13 cellular contexts compared by ENCODE assay signal in the genomic region with DNA sequence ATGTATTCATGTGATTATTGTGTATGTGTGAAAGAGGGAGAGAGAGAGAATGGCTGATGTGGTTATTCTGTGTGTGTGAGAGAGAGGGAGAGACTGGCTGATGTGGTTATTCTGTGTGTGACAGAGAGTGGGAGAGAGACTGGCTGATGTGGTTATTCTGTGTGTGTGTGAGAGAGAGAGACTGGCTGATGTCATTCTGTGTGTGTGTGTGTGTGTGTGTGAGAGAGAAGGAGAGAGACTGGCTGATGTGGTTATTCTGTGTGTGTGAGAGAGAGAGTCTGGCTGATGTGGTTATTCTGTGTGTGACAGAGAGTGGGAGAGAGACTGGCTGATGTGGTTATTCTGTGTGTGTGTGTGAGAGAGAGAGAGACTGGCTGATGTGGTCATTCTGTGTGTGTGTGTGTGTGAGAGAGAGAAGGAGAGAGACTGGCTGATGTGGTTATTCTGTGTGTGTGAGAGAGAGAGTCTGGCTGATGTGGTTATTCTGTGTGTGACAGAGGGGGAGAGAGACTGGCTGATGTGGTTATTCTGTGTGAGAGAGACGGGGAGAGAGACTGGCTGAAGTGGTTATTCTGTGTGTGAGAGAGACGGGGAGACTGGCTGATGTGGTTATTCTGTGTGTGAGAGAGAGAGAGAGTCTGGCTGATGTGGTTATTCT. TPM values are rescaled to one million over a fixed set of nuclear protein-coding genes. Genes with fewer than 3 reads are reported as not detected.
DNase-seq lines count a peak whose midpoint lies in the region; ATAC-seq, FAIRE-seq and TF ChIP-seq lines count a peak whose summit lies in the region.
"Not testable (repeated sequence)": the region's sequence is repeated elsewhere in the genome, so short reads cannot be mapped to it uniquely, and the experiment has no call there.
"Had no signal": no experiment of that assay in that cellular context is flagged by ENCODE, and none has a peak within 500 bp of the region (broad histone marks: within the 10 kb centered on the region; RNA-seq: fewer than 3 reads in every experiment).

No MANE protein-coding gene starts in this region.

- H3K27me3 Mint-ChIP-seq in CD4-positive, alpha-beta memory T cell; effector memory CD8-positive, alpha-beta T cell; type B pancreatic cell: not testable (repeated sequence)
- peaks cover 27% of the 10 kb centered on the region for H3K27me3 Mint-ChIP-seq in astrocyte (ENCODE audit: low read depth, unreplicated experiment)
- H3K27me3 Mint-ChIP-seq in naive thymus-derived CD8-positive, alpha-beta T cell, result peaks cover 2 to 12% (median 8%) of the 10 kb centered on the region in 5 donors

- not testable (repeated sequence) for H3K9me3 Mint-ChIP-seq in CD4-positive, alpha-beta memory T cell; astrocyte (ENCODE audit: unreplicated experiment); effector memory CD8-positive, alpha-beta T cell; naive thymus-derived CD8-positive, alpha-beta T cell; type B pancreatic cell

- not testable (repeated sequence) for H4K20me1 ChIP-seq in astrocyte (ENCODE audit: insufficient read depth, low read length)

- H3K9ac ChIP-seq in astrocyte (ENCODE audit: low read length), result not testable (repeated sequence)

- not testable (repeated sequence) for H3K27me3 ChIP-seq in CD4-positive, alpha-beta memory T cell (ENCODE audit: insufficient read depth, low read length); astrocyte (ENCODE audit: insufficient read depth, low read length)

- H3K4me3 Mint-ChIP-seq in CD4-positive, alpha-beta memory T cell; astrocyte (ENCODE audit: unreplicated experiment); effector memory CD8-positive, alpha-beta T cell; naive thymus-derived CD8-positive, alpha-beta T cell; type B pancreatic cell: not testable (repeated sequence)

- peak; percentile 72 to 81 (median 77) for DNase-seq in CD4-positive, alpha-beta memory T cell
- DNase-seq in LHCN-M2 (ENCODE audit: low read depth), result peak; percentile 11
- peak in 4 of 5 donors; percentile 6 to 48 (median 32) for DNase-seq in T-helper 1 cell
- DNase-seq in activated T-cell treated with anti-CD3 and anti-CD28 coated beads, Interleukin-2, amount 50 U/mL, for 48 hours, result peak; percentile 18 to 29
- peak; percentile 68 for DNase-seq in astrocyte (ENCODE audit: low read depth)
- peak; percentile 10 to 52 (median 29) for DNase-seq in effector memory CD8-positive, alpha-beta T cell
- peak in 8 of 10 donors; percentile 61 to 82 (median 73) for DNase-seq in naive thymus-derived CD8-positive, alpha-beta T cell
- peak; percentile 11 for DNase-seq in type B pancreatic cell (ENCODE audit: extremely low spot score, unreplicated experiment)

- intact Hi-C loops in CD4-positive, alpha-beta memory T cell (cut with micrococcal nuclease), result loop anchor here (5.0 kb wide), 1 partner anchor 47 kb away; no protein-coding TSS in a partner anchor

- H3K27ac ChIP-seq in CD4-positive, alpha-beta memory T cell (ENCODE audit: low read depth, low read length); astrocyte (ENCODE audit: low read depth, low read length): not testable (repeated sequence)

- not testable (repeated sequence) for H3K27ac Mint-ChIP-seq in CD4-positive, alpha-beta memory T cell; astrocyte (ENCODE audit: unreplicated experiment); effector memory CD8-positive, alpha-beta T cell; naive thymus-derived CD8-positive, alpha-beta T cell; type B pancreatic cell

- H3K4me3 ChIP-seq in CD4-positive, alpha-beta memory T cell (ENCODE audit: low read length in 2 of 2); astrocyte (ENCODE audit: insufficient read depth, low read depth, low read length): not testable (repeated sequence)

- POLR2A ChIA-PET in CD4-positive, alpha-beta memory T cell (lab: Charles Lee; ENCODE audit: partially characterized antibody); naive thymus-derived CD8-positive, alpha-beta T cell (lab: Charles Lee): not testable (repeated sequence)

- not testable (repeated sequence) for FAIRE-seq in astrocyte (lab: Jason Lieb, UNC)

- not testable (repeated sequence) for H3K36me3 ChIP-seq in CD4-positive, alpha-beta memory T cell (ENCODE audit: insufficient read depth, low read length); astrocyte (ENCODE audit: insufficient read depth, low read length)

- not testable (repeated sequence) for H3K4me2 ChIP-seq in astrocyte (ENCODE audit: low read length)

- CTCF ChIA-PET in CD4-positive, alpha-beta memory T cell (lab: Charles Lee; ENCODE audit: partially characterized antibody), result not testable (repeated sequence)

- H3K4me1 Mint-ChIP-seq in CD4-positive, alpha-beta memory T cell, result peaks cover 0 to 12% (median 9%) of the 10 kb centered on the region in 4 donors
- H3K4me1 Mint-ChIP-seq in astrocyte (ENCODE audit: low read depth, unreplicated experiment); effector memory CD8-positive, alpha-beta T cell (ENCODE audit: low read depth in 2 of 2); type B pancreatic cell (ENCODE audit: unreplicated experiment): not testable (repeated sequence)
- H3K4me1 Mint-ChIP-seq in naive thymus-derived CD8-positive, alpha-beta T cell, result peaks cover 5 to 27% (median 12%) of the 10 kb centered on the region in 4 donors

- ATAC-seq in effector memory CD8-positive, alpha-beta T cell (replicated peaks), result peak; percentile 46
- peak; percentile 43 for ATAC-seq in naive thymus-derived CD8-positive, alpha-beta T cell

- not testable (repeated sequence) for TF ChIP-seq CTCF in astrocyte (IDR thresholded peaks at IDR 0.05; ENCODE audit: insufficient read depth, low read depth, low read length); type B pancreatic cell (conservative IDR thresholded peaks at IDR 0.05)

- H3K79me2 ChIP-seq in astrocyte (ENCODE audit: insufficient read depth, low read length), result not testable (repeated sequence)

- not testable (repeated sequence) for H3K36me3 Mint-ChIP-seq in CD4-positive, alpha-beta memory T cell; astrocyte (ENCODE audit: low read depth, unreplicated experiment); effector memory CD8-positive, alpha-beta T cell (ENCODE audit: insufficient read depth); naive thymus-derived CD8-positive, alpha-beta T cell; type B pancreatic cell

- not testable (repeated sequence) for H2AFZ ChIP-seq in astrocyte (ENCODE audit: low read depth, low read length)

- H3K4me1 ChIP-seq in CD4-positive, alpha-beta memory T cell (ENCODE audit: insufficient read depth, low read length), result peaks cover 21% of the 10 kb centered on the region
- H3K4me1 ChIP-seq in astrocyte (ENCODE audit: insufficient read depth, low read length), result not testable (repeated sequence)

- H3K9me3 ChIP-seq in CD4-positive, alpha-beta memory T cell (ENCODE audit: control insufficient read depth in 1 of 2, low read length in 2 of 2); astrocyte (ENCODE audit: insufficient read depth, low read depth, low read length): not testable (repeated sequence)

RNA-seq across cellular contexts. Expression of a gene that starts 26.2 kb away (rescaled TPM):
- total RNA-seq in CD4-positive, alpha-beta memory T cell, result 1 to 10 TPM in 1 of 2 experiments, under 1 TPM in 1; 0.93 to 1.9 TPM
- polyA plus RNA-seq in CD4-positive, alpha-beta memory T cell, result under 1 TPM; 0.20 to 0.37 TPM
- 0.52 and 0.71 TPM in 2 replicates for total RNA-seq in LHCN-M2 (2014; rRNA removed)
- 0.09 TPM for polyA plus RNA-seq in LHCN-M2 (2012)
- not detected in 2 replicates for total RNA-seq in astrocyte
- under 1 TPM; 0.60 to 0.70 TPM for total RNA-seq in naive thymus-derived CD8-positive, alpha-beta T cell
- under 1 TPM; 0.06 to 0.18 (median 0.13) TPM for polyA plus RNA-seq in naive thymus-derived CD8-positive, alpha-beta T cell
- total RNA-seq in type B pancreatic cell (ENCODE audit: low replicate concordance), result 0.24 TPM in 2 replicates
- total RNA-seq: lower lobe of right lung, NCI-H460, PC-3, Right ventricle myocardium inferior had no signal
- polyA plus RNA-seq: BJ had no signal

RNA-seq across cellular contexts. Expression of a gene that starts 54.1 kb away (rescaled TPM):
- total RNA-seq in CD4-positive, alpha-beta memory T cell, result 10 to 100 TPM; 10.5 to 10.6 TPM
- polyA plus RNA-seq in CD4-positive, alpha-beta memory T cell, result 1 to 10 TPM; 2.0 to 5.4 TPM
- total RNA-seq in LHCN-M2 (2014; rRNA removed), result 16.5 and 17.0 TPM in 2 replicates
- polyA plus RNA-seq in LHCN-M2 (2012), result 6.0 TPM
- total RNA-seq in astrocyte, result 3.3 and 4.0 TPM in 2 replicates
- 10 to 100 TPM; 11.2 to 11.5 TPM for total RNA-seq in naive thymus-derived CD8-positive, alpha-beta T cell
- 1 to 10 TPM; 2.5 to 2.7 (median 2.5) TPM for polyA plus RNA-seq in naive thymus-derived CD8-positive, alpha-beta T cell
- total RNA-seq in type B pancreatic cell (ENCODE audit: low replicate concordance), result 10.8 and 17.1 TPM in 2 replicates

Comparison
In these comparisons a context has a peak if more than half of its experiments do, and no peak if none do; other contexts are left out.
1. DNase-seq: peak in every context shown above with its lines; median percentile 77 in CD4-positive, alpha-beta memory T cell; 73 in naive thymus-derived CD8-positive, alpha-beta T cell; 68 in astrocyte; 32 in T-helper 1 cell; 29 in effector memory CD8-positive, alpha-beta T cell; 24 in activated T-cell treated with anti-CD3 and anti-CD28 coated beads, Interleukin-2, amount 50 U/mL, for 48 hours; 11 in LHCN-M2; 11 in type B pancreatic cell.